1 cellular context compared by ENCODE assay signal in the genomic region with DNA sequence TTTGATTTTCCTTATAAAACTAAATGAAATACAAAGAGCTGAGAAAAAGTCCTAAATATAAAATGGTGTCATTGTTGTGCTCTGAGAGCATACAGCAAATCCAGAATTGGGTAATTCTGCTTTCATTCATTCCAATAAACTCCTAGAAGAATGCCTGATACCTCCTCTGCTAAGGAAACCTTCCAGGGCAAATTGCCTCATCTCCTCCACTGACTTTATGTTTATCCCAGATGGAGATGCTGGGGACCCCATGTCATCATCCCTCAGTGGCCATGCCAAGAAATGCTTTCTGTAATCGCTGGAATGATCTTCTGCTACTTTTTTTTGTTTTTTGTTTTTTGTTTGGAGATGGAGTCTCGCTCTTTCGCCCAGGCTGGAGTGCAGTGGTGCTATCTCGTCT.
TF ChIP-seq lines count a peak whose summit lies in the region.

No MANE protein-coding gene starts in this region.

TF ChIP-seq in GM23338, 12 proteins besides CTCF, POLR2A, EP300 and RAD21 (continued from another document):
- TF ChIP-seq, protein P1, sequence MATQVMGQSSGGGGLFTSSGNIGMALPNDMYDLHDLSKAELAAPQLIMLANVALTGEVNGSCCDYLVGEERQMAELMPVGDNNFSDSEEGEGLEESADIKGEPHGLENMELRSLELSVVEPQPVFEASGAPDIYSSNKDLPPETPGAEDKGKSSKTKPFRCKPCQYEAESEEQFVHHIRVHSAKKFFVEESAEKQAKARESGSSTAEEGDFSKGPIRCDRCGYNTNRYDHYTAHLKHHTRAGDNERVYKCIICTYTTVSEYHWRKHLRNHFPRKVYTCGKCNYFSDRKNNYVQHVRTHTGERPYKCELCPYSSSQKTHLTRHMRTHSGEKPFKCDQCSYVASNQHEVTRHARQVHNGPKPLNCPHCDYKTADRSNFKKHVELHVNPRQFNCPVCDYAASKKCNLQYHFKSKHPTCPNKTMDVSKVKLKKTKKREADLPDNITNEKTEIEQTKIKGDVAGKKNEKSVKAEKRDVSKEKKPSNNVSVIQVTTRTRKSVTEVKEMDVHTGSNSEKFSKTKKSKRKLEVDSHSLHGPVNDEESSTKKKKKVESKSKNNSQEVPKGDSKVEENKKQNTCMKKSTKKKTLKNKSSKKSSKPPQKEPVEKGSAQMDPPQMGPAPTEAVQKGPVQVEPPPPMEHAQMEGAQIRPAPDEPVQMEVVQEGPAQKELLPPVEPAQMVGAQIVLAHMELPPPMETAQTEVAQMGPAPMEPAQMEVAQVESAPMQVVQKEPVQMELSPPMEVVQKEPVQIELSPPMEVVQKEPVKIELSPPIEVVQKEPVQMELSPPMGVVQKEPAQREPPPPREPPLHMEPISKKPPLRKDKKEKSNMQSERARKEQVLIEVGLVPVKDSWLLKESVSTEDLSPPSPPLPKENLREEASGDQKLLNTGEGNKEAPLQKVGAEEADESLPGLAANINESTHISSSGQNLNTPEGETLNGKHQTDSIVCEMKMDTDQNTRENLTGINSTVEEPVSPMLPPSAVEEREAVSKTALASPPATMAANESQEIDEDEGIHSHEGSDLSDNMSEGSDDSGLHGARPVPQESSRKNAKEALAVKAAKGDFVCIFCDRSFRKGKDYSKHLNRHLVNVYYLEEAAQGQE (IDR thresholded peaks at IDR 0.05; ENCODE audit: unreplicated experiment): no peak
- TF ChIP-seq NANOG (IDR thresholded peaks at IDR 0.05; ENCODE audit: borderline replicate concordance) (no peak), POLR2AphosphoS5 (IDR thresholded peaks at IDR 0.05; ENCODE audit: low read depth) (no peak), ZNF331 (CRISPR knock-in tag; IDR thresholded peaks at IDR 0.05; ENCODE audit: low read depth) (no peak), CREB1 (CRISPR knock-in tag; IDR thresholded peaks at IDR 0.05; ENCODE audit: low read depth) (no peak), ZNF114 (CRISPR knock-in tag; IDR thresholded peaks at IDR 0.05) (no peak), EZH2phosphoT487 (IDR thresholded peaks at IDR 0.05; ENCODE audit: unreplicated experiment) (no peak), STAT1 (IDR thresholded peaks at IDR 0.05; ENCODE audit: unreplicated experiment) (no peak), JUNB (IDR thresholded peaks at IDR 0.05; ENCODE audit: unreplicated experiment) (no peak)
- TF ChIP-seq, protein P2, sequence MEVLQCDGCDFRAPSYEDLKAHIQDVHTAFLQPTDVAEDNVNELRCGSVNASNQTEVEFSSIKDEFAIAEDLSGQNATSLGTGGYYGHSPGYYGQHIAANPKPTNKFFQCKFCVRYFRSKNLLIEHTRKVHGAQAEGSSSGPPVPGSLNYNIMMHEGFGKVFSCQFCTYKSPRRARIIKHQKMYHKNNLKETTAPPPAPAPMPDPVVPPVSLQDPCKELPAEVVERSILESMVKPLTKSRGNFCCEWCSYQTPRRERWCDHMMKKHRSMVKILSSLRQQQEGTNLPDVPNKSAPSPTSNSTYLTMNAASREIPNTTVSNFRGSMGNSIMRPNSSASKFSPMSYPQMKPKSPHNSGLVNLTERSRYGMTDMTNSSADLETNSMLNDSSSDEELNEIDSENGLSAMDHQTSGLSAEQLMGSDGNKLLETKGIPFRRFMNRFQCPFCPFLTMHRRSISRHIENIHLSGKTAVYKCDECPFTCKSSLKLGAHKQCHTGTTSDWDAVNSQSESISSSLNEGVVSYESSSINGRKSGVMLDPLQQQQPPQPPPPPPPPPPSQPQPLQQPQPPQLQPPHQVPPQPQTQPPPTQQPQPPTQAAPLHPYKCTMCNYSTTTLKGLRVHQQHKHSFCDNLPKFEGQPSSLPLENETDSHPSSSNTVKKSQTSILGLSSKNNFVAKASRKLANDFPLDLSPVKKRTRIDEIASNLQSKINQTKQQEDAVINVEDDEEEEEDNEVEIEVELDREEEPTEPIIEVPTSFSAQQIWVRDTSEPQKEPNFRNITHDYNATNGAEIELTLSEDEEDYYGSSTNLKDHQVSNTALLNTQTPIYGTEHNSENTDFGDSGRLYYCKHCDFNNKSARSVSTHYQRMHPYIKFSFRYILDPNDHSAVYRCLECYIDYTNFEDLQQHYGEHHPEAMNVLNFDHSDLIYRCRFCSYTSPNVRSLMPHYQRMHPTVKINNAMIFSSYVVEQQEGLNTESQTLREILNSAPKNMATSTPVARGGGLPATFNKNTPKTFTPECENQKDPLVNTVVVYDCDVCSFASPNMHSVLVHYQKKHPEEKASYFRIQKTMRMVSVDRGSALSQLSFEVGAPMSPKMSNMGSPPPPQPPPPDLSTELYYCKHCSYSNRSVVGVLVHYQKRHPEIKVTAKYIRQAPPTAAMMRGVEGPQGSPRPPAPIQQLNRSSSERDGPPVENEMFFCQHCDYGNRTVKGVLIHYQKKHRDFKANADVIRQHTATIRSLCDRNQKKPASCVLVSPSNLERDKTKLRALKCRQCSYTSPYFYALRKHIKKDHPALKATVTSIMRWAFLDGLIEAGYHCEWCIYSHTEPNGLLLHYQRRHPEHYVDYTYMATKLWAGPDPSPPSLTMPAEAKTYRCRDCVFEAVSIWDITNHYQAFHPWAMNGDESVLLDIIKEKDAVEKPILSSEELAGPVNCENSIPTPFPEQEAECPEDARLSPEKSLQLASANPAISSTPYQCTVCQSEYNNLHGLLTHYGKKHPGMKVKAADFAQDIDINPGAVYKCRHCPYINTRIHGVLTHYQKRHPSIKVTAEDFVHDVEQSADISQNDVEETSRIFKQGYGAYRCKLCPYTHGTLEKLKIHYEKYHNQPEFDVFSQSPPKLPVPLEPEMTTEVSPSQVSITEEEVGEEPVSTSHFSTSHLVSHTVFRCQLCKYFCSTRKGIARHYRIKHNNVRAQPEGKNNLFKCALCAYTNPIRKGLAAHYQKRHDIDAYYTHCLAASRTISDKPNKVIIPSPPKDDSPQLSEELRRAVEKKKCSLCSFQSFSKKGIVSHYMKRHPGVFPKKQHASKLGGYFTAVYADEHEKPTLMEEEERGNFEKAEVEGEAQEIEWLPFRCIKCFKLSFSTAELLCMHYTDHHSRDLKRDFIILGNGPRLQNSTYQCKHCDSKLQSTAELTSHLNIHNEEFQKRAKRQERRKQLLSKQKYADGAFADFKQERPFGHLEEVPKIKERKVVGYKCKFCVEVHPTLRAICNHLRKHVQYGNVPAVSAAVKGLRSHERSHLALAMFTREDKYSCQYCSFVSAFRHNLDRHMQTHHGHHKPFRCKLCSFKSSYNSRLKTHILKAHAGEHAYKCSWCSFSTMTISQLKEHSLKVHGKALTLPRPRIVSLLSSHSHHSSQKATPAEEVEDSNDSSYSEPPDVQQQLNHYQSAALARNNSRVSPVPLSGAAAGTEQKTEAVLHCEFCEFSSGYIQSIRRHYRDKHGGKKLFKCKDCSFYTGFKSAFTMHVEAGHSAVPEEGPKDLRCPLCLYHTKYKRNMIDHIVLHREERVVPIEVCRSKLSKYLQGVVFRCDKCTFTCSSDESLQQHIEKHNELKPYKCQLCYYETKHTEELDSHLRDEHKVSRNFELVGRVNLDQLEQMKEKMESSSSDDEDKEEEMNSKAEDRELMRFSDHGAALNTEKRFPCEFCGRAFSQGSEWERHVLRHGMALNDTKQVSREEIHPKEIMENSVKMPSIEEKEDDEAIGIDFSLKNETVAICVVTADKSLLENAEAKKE (CRISPR knock-in tag; IDR thresholded peaks at IDR 0.05): no peak
- TF ChIP-seq, protein P3, sequence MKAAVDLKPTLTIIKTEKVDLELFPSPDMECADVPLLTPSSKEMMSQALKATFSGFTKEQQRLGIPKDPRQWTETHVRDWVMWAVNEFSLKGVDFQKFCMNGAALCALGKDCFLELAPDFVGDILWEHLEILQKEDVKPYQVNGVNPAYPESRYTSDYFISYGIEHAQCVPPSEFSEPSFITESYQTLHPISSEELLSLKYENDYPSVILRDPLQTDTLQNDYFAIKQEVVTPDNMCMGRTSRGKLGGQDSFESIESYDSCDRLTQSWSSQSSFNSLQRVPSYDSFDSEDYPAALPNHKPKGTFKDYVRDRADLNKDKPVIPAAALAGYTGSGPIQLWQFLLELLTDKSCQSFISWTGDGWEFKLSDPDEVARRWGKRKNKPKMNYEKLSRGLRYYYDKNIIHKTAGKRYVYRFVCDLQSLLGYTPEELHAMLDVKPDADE (IDR thresholded peaks at IDR 0.05): no peak
